10 cellular contexts compared by ENCODE assay signal in genomic region chrX:119041175-119041574, GRCh38. TPM values are rescaled to one million over a fixed set of nuclear protein-coding genes. Genes with fewer than 3 reads are reported as not detected.
A peak's percentile ranks its signal among the peaks of the same experiment; 100 is the strongest.
DNase-seq lines count a peak whose midpoint lies in the region; ATAC-seq, FAIRE-seq and TF ChIP-seq lines count a peak whose summit lies in the region.
"Had no signal": no experiment of that assay in that cellular context is flagged by ENCODE, and none has a peak within 500 bp of the region (broad histone marks: within the 10 kb centered on the region; RNA-seq: fewer than 3 reads in every experiment).

No MANE protein-coding gene starts in this region.

- no peaks in the 10 kb centered on the region for H3K36me3 ChIP-seq in BE2C

- H3K9me3 ChIP-seq in BE2C = no peaks in the 10 kb centered on the region

- H3K4me1 ChIP-seq in BE2C = no peaks in the 10 kb centered on the region

- no peak overlapping the region for H3K4me3 ChIP-seq in BE2C (ENCODE audit: low read depth, low read length)

- no peak for ATAC-seq in GM18907 (IDR thresholded peaks at IDR 0.05; ENCODE audit: unreplicated experiment)

- H3K27me3 ChIP-seq in BE2C = no peaks in the 10 kb centered on the region

- no peak for TF ChIP-seq CTCF in BE2C (IDR thresholded peaks at IDR 0.05; ENCODE audit: low read depth, low read length)

- DNase-seq in BE2C = peak; percentile 7
- DNase-seq in fibroblast of gingiva (ENCODE audit: low read depth) = peak; percentile 68
- peak; percentile 55 for DNase-seq in myocyte (ENCODE audit: low read depth)
- no peak for DNase-seq in stimulated activated CD4-positive, alpha-beta T cell treated with anti-CD3 and anti-CD28 coated beads, Interleukin-4, amount 100 ng/mL, for 24 hours
- DNase-seq in stimulated activated CD4-positive, alpha-beta T cell treated with anti-CD3 and anti-CD28 coated beads, Interleukin-12 subunit alpha, Interleukin-12 subunit beta, amount 100 ng/mL, for 4 hours = no peak
- DNase-seq in GM12892 (ENCODE audit: insufficient read length) = no peak
- DNase-seq: DMS79 had no signal

- no peak for FAIRE-seq in GM12892 (lab: Jason Lieb, UNC)

- TF ChIP-seq POLR2A in GM12892 (IDR thresholded peaks at IDR 0.05; ENCODE audit: low read depth, low read length) = no peak

TF ChIP-seq in PFSK-1, 5 proteins besides CTCF, POLR2A, EP300 and RAD21:
- TF ChIP-seq REST (IDR thresholded peaks at IDR 0.05; ENCODE audit: insufficient read depth in 1 of 2, low read depth in 2 of 2, low read length in 2 of 2) (0 out of 4 replicates have a peak, but pooled peaks of 1 of the 2 experiments have one; percentile 20), FOXP2 (optimal IDR thresholded peaks at IDR 0.05; ENCODE audit: borderline replicate concordance, extremely low read depth, extremely low read length, insufficient read depth) (no peak), POLR2AphosphoS5 (IDR thresholded peaks at IDR 0.05; ENCODE audit: low read depth, low read length) (no peak), TAF1 (IDR thresholded peaks at IDR 0.05; ENCODE audit: borderline replicate concordance, insufficient read depth, low read length) (no peak), SIN3A (IDR thresholded peaks at IDR 0.05; ENCODE audit: borderline replicate concordance, insufficient read depth, low read length) (peak; percentile 68; the same call in 1 of the 2 replicates)

RNA-seq across cellular contexts. Expression of gene CT47C1, which starts 31.6 kb away (rescaled TPM):
- polyA plus RNA-seq in BE2C (2012; ENCODE audit: insufficient read depth, insufficient read length, low read depth) = not detected
- polyA plus RNA-seq in PFSK-1 (2012; ENCODE audit: insufficient read length, low read depth) = not detected
- not detected in 2 replicates for total RNA-seq in myocyte
- not detected for polyA plus RNA-seq in myocyte (2012)
- polyA plus RNA-seq in GM12892 (2012; ENCODE audit: missing spikeins) = not detected
- total RNA-seq: activated CD8-positive, alpha-beta memory T cell treated with anti-CD3 and anti-CD28 coated beads for 36 hours had no signal

Comparison
In these comparisons a context has a peak if more than half of its experiments do, and no peak if none do; other contexts are left out.
1. DNase-seq: peak in BE2C (single experiment), fibroblast of gingiva (single experiment) and myocyte (single experiment); none in stimulated activated CD4-positive, alpha-beta T cell treated with anti-CD3 and anti-CD28 coated beads, Interleukin-4, amount 100 ng/mL, for 24 hours (single experiment), stimulated activated CD4-positive, alpha-beta T cell treated with anti-CD3 and anti-CD28 coated beads, Interleukin-12 subunit alpha, Interleukin-12 subunit beta, amount 100 ng/mL, for 4 hours (single experiment) and GM12892 (single experiment).